ENCODE assay signal across 21 cellular contexts in genomic region chr11:27411330-27411729, GRCh38. TPM values are rescaled to one million over a fixed set of nuclear protein-coding genes. Genes with fewer than 3 reads are reported as not detected.
A peak's percentile ranks its signal among the peaks of the same experiment; 100 is the strongest.
DNase-seq lines count a peak whose midpoint lies in the region; ATAC-seq, FAIRE-seq and TF ChIP-seq lines count a peak whose summit lies in the region.
"Had no signal": no experiment of that assay in that cellular context is flagged by ENCODE, and none has a peak within 500 bp of the region (broad histone marks: within the 10 kb centered on the region; RNA-seq: fewer than 3 reads in every experiment).

No MANE protein-coding gene starts in this region.

- H3K4me3 ChIP-seq in HepG2 (replicated peaks in 1 of 3; ENCODE audit: insufficient read depth in 1 of 3, low read depth in 2 of 3, low read length in 3 of 3) (no peak overlapping the region), right lobe of liver (no peak overlapping the region), K562 (no peak overlapping the region), pancreas (no peak overlapping the region)
- H3K4me3 ChIP-seq: GM12878 had no signal

- H4K20me1 ChIP-seq in HepG2 (ENCODE audit: insufficient read depth, low read length): peaks cover 37% of the 10 kb centered on the region
- H4K20me1 ChIP-seq in K562 (replicated peaks; ENCODE audit: control insufficient read depth, insufficient read depth, low read length): no peaks in the 10 kb centered on the region

- CTCF ChIA-PET in HepG2 (lab: Yijun Ruan, JAX; ENCODE audit: low intra/inter-chr PET ratio, low total read pairs): no interaction called here
- CTCF ChIA-PET in K562 (lab: Yijun Ruan, JAX; ENCODE audit: low intra/inter-chr PET ratio): no interaction called here

- H3K27ac ChIP-seq in HepG2 (ENCODE audit: extremely low read length, insufficient read depth, low read length) (no peak overlapping the region), right lobe of liver (no peak overlapping the region), K562 (ENCODE audit: extremely low read depth, low read depth, low read length) (no peak overlapping the region), pancreas (no peak overlapping the region)

- TF ChIP-seq RAD21 in HepG2 (CRISPR knock-in tag; IDR thresholded peaks at IDR 0.05) (no peak), K562 (CRISPR knock-in tag; conservative IDR thresholded peaks at IDR 0.05 in 1 of 2, IDR thresholded peaks at IDR 0.05 in 1 of 2) (no peak)

- DNase-seq in HepG2 (ENCODE audit: low spot score) (no peak), right lobe of liver (no peak), K562 (ENCODE audit: extremely low read depth in 1 of 4, low spot score in 3 of 4) (no peak), pancreas (no peak), SW480 (ENCODE audit: low spot score) (no peak), NCI-H446 (lab: John Stamatoyannopoulos, UW) (no peak), NCI-H526 (lab: John Stamatoyannopoulos, UW) (no peak)
- DNase-seq: 8988T; ACHN; BE2C; C1 segment of cervical spinal cord; CD4-positive, CD25-positive, alpha-beta regulatory T cell; CD8-positive, alpha-beta memory T cell; COR-L47; DMS 273 treated with DMSO at 0.1 percent for 48 hours; DMS53; DND-41; EL; GOT3; H9 had no signal

- H3K4me1 ChIP-seq in HepG2 (ENCODE audit: insufficient read depth, low read length) (peaks cover 24% of the 10 kb centered on the region), right lobe of liver (peaks cover 0 to 11% (median 0%) of the 10 kb centered on the region in 4 donors), K562 (replicated peaks in 1 of 2; ENCODE audit: control insufficient read depth in 2 of 2, insufficient read depth in 2 of 2, low read length in 2 of 2) (peaks cover 3 to 63% of the 10 kb centered on the region in 2 experiments), pancreas (peaks cover 17 to 70% (median 25%) of the 10 kb centered on the region in 3 donors)
- H3K4me1 ChIP-seq: BE2C had no signal

- ATAC-seq in HepG2 (no peak), right lobe of liver (no peak), K562 (no peak), pancreas (no peak)
- ATAC-seq: GM12878 had no signal

- H3K36me3 ChIP-seq in HepG2 (replicated peaks in 1 of 2; ENCODE audit: control insufficient read depth in 1 of 2, insufficient read depth in 2 of 2, low read length in 2 of 2) (peaks cover 3 to 28% of the 10 kb centered on the region in 2 experiments; a peak in 4 of 5 replicates), right lobe of liver (no peaks in the 10 kb centered on the region), K562 (ENCODE audit: control insufficient read depth, insufficient read depth, low read length) (no peaks in the 10 kb centered on the region; the same call in 1 of the 3 replicates), pancreas (no peaks in the 10 kb centered on the region)
- H3K36me3 ChIP-seq: BE2C had no signal

- TF ChIP-seq CTCF in HepG2 (CRISPR knock-in tag; IDR thresholded peaks at IDR 0.05): no peak
- no peak for TF ChIP-seq CTCF in right lobe of liver (IDR thresholded peaks at IDR 0.05)
- TF ChIP-seq CTCF in K562 (IDR thresholded peaks at IDR 0.05 in 2 of 3, conservative IDR thresholded peaks at IDR 0.05 in 1 of 3; ENCODE audit: insufficient read depth in 2 of 3, low read depth in 1 of 3, low read length in 3 of 3): no peak
- no peak for TF ChIP-seq CTCF in pancreas (IDR thresholded peaks at IDR 0.05)

- no peaks in the 10 kb centered on the region for H3K9me1 ChIP-seq in K562 (ENCODE audit: control insufficient read depth, insufficient read depth, low read length)

- no peaks in the 10 kb centered on the region for H3K27me3 ChIP-seq in HepG2 (ENCODE audit: control insufficient read depth in 1 of 2, insufficient read depth in 2 of 2, low read length in 2 of 2)
- H3K27me3 ChIP-seq in right lobe of liver: no peaks in the 10 kb centered on the region
- no peaks in the 10 kb centered on the region for H3K27me3 ChIP-seq in K562 (ENCODE audit: control insufficient read depth in 2 of 2, insufficient read depth in 2 of 2, low read length in 2 of 2)
- H3K27me3 ChIP-seq in pancreas: no peaks in the 10 kb centered on the region
- H3K27me3 ChIP-seq: BE2C had no signal

- in situ Hi-C loops in HepG2 (cut with HindIII; ENCODE audit: extremely low pct_ligation_motif_present, low pct_unique_long_range_greater_than_20kb): no loop called here
- in situ Hi-C loops in K562 (cut with MboI): no loop called here

- FAIRE-seq in HepG2 (lab: Jason Lieb, UNC) (no peak), K562 (lab: Jason Lieb, UNC) (no peak), pancreas (lab: Jason Lieb, UNC) (peak; percentile 32)
- FAIRE-seq: GM12878 had no signal

- TF ChIP-seq EP300 in HepG2 (IDR thresholded peaks at IDR 0.05; ENCODE audit: low read depth in 2 of 2, low read length in 2 of 2) (no peak), HepG2 (CRISPR knock-in tag; IDR thresholded peaks at IDR 0.05; ENCODE audit: borderline replicate concordance) (no peak), K562 (IDR thresholded peaks at IDR 0.05; ENCODE audit: low read length) (no peak)

- POLR2A ChIA-PET in HepG2 (lab: Yijun Ruan, JAX) (no interaction called here), K562 (lab: Yijun Ruan, JAX) (interaction anchor here (0.8 to 2.1 kb wide), 3 partner anchors 9 to 33 kb away, joined by 3 to 11 read pairs (median 3); no protein-coding TSS in a partner anchor)

- H3K79me2 ChIP-seq in HepG2 (ENCODE audit: insufficient read depth, low read length) (peaks cover 71% of the 10 kb centered on the region), K562 (ENCODE audit: control insufficient read depth, insufficient read depth, low read length) (peaks cover 12% of the 10 kb centered on the region; the same call in 1 of the 3 replicates)

- H3K9ac ChIP-seq in HepG2 (ENCODE audit: insufficient read depth, low read depth, low read length) (no peak overlapping the region), K562 (ENCODE audit: insufficient read depth in 1 of 2, low read depth in 2 of 2, low read length in 2 of 2) (no peak overlapping the region)

- H3K4me2 ChIP-seq in HepG2 (ENCODE audit: low read depth, low read length): no peak overlapping the region
- no peak overlapping the region for H3K4me2 ChIP-seq in K562 (ENCODE audit: insufficient read depth, low read length)

- TF ChIP-seq POLR2A in HepG2 (IDR thresholded peaks at IDR 0.05; ENCODE audit: insufficient read depth in 1 of 2, low read depth in 2 of 2, low read length in 2 of 2): no peak
- TF ChIP-seq POLR2A in right lobe of liver (IDR thresholded peaks at IDR 0.05): no peak
- no peak for TF ChIP-seq POLR2A in K562 (conservative IDR thresholded peaks at IDR 0.05)

- BruUV-seq in HepG2 (replicated peaks; lab: Mats Ljungman, UMichigan) (no TSS peak), K562 (replicated peaks; lab: Mats Ljungman, UMichigan) (no TSS peak)

- no peaks in the 10 kb centered on the region for H3K9me3 ChIP-seq in HepG2 (ENCODE audit: low read length)
- no peaks in the 10 kb centered on the region for H3K9me3 ChIP-seq in right lobe of liver
- H3K9me3 ChIP-seq in K562 (replicated peaks; ENCODE audit: control insufficient read depth, insufficient read depth, low read depth, low read length): no peaks in the 10 kb centered on the region
- no peaks in the 10 kb centered on the region for H3K9me3 ChIP-seq in pancreas
- H3K9me3 ChIP-seq: BE2C had no signal

- intact Hi-C loops in HepG2 (cut with micrococcal nuclease; ENCODE audit: unreplicated experiment) (no loop called here), right lobe of liver (cut with DNase I) (no loop called here), K562 (cut with micrococcal nuclease) (no loop called here), pancreas (cut with DNase I) (no loop called here)

- no peak overlapping the region for H2AFZ ChIP-seq in HepG2 (ENCODE audit: low read length)
- H2AFZ ChIP-seq in K562 (ENCODE audit: low read depth, low read length): no peak overlapping the region

RNA-seq across cellular contexts. Expression of gene CCDC34, which starts 48.3 kb away (rescaled TPM):
- total RNA-seq in HepG2 (2016; rRNA removed; fragmentation: Illumina TruSeq; extraction: Trizol) (34.3 and 37.9 TPM in 2 replicates), right lobe of liver (1 to 10 TPM; 1.8 to 3.6 (median 2.1) TPM), K562 (2014; rRNA removed) (13.8 and 16.5 TPM in 2 replicates), K562 (2014; rRNA removed; fragmentation: Illumina TruSeq; extraction: Trizol) (22.4 and 24.7 TPM in 2 replicates), K562 (2015; rRNA removed; fragmentation: Illumina TruSeq; extraction: Trizol) (32.6 and 34.7 TPM in 2 replicates), K562 (2021) (14.8 and 15.7 TPM in 2 replicates), pancreas (1 to 10 TPM; 3.3 to 7.1 (median 4.1) TPM)
- 10.7 and 11.6 TPM in 2 replicates for total RNA-seq in HepG2 (2016; cell fraction: cytosol; rRNA removed; fragmentation: Illumina TruSeq; extraction: Trizol; ENCODE audit: low read depth)
- 35.1 and 40.9 TPM in 2 replicates for total RNA-seq in HepG2 (2016; cell fraction: insoluble cytoplasmic fraction; rRNA removed; fragmentation: Illumina TruSeq; extraction: Trizol)
- 18.2 and 19.0 TPM in 2 replicates for total RNA-seq in HepG2 (2016; cell fraction: membrane; rRNA removed; fragmentation: Illumina TruSeq; extraction: Trizol)
- total RNA-seq in HepG2 (2016; cell fraction: nucleus; rRNA removed; fragmentation: Illumina TruSeq; extraction: Trizol): 16.1 and 19.6 TPM in 2 replicates
- polyA plus RNA-seq in HepG2 (2011; rRNA removed) (3.2 and 7.6 TPM in 2 replicates), K562 (2011; rRNA removed) (8.1 and 11.9 TPM in 2 replicates), K562 (2014; fragmentation: Illumina TruSeq; extraction: Trizol) (30.9 and 42.0 TPM in 2 replicates), K562 (2014; fragmentation: Nextera tagmentation; extraction: Ambion mirVana) (1 to 10 TPM; 6.2 to 6.6 TPM), K562 (2014; rRNA removed) (15.6 and 19.0 TPM in 2 replicates), pancreas (10 to 100 TPM in 1 of 2 donors, 1 to 10 TPM in 1; 4.8 to 10.1 TPM)
- 3.7 and 5.9 TPM in 2 replicates for polyA plus RNA-seq in HepG2 (2011; cell fraction: cytosol; rRNA removed)
- 2.3 and 2.6 TPM in 2 replicates for polyA plus RNA-seq in HepG2 (2011; cell fraction: nucleus; rRNA removed)
- polyA plus RNA-seq in HepG2 (2012): 7.7 and 20.2 TPM in 2 replicates
- polyA plus RNA-seq in HepG2 (2016; cell fraction: cytosol; fragmentation: Illumina TruSeq; extraction: Trizol; ENCODE audit: low read depth): 7.5 and 10.1 TPM in 2 replicates
- polyA plus RNA-seq in HepG2 (2016; cell fraction: insoluble cytoplasmic fraction; fragmentation: Illumina TruSeq; extraction: Trizol; ENCODE audit: low read depth): 54.7 and 54.9 TPM in 2 replicates
- polyA plus RNA-seq in HepG2 (2016; cell fraction: membrane; fragmentation: Illumina TruSeq; extraction: Trizol; ENCODE audit: low read depth): 14.2 and 15.6 TPM in 2 replicates
- 22.5 and 25.2 TPM in 2 replicates for polyA plus RNA-seq in HepG2 (2016; cell fraction: nucleus; fragmentation: Illumina TruSeq; extraction: Trizol; ENCODE audit: insufficient read depth, low read depth)
- 6.1 and 10.4 TPM in 2 replicates for polyA minus RNA-seq in HepG2 (2011; rRNA and poly(A)+ RNA removed; ENCODE audit: low replicate concordance)
- 3.0 and 3.5 TPM in 2 replicates for polyA minus RNA-seq in HepG2 (2011; cell fraction: cytosol; rRNA and poly(A)+ RNA removed)
- polyA minus RNA-seq in HepG2 (2011; cell fraction: nucleus; rRNA and poly(A)+ RNA removed): 15.7 and 17.0 TPM in 2 replicates
- total RNA-seq in K562 (2011; cell fraction: chromatin; rRNA removed; ENCODE audit: low replicate concordance): 2.5 and 6.3 TPM in 2 replicates
- total RNA-seq in K562 (2011; cell fraction: nucleolus; rRNA removed): 2.5 and 2.7 TPM in 2 replicates
- 3.3 and 7.7 TPM in 2 replicates for total RNA-seq in K562 (2011; cell fraction: nucleoplasm; rRNA removed)
- 5.8 and 7.1 TPM in 2 replicates for polyA plus RNA-seq in K562 (2011; cell fraction: cytosol; rRNA removed)
- polyA plus RNA-seq in K562 (2011; cell fraction: nucleus; rRNA removed): 5.1 and 5.8 TPM in 2 replicates
- 16.1 and 24.0 TPM in 2 replicates for polyA plus RNA-seq in K562 (2012)
- 5.4 and 7.6 TPM in 2 replicates for polyA minus RNA-seq in K562 (2011; rRNA and poly(A)+ RNA removed)
- polyA minus RNA-seq in K562 (2011; cell fraction: cytosol; rRNA and poly(A)+ RNA removed): 3.1 and 4.3 TPM in 2 replicates
- 4.7 and 5.2 TPM in 2 replicates for polyA minus RNA-seq in K562 (2011; cell fraction: nucleus; rRNA and poly(A)+ RNA removed)

Comparison
In these comparisons a context has a peak if more than half of its experiments do, and no peak if none do; other contexts are left out.
1. Of the 241 proteins assayed by ChIP-seq in both HepG2 and K562: peak only in HepG2: none; only in K562: MAFG; in both: MAFF and MAFK; in neither: 238.